Comparison of ENCODE assay signal across 8 cellular contexts in the genomic region with DNA sequence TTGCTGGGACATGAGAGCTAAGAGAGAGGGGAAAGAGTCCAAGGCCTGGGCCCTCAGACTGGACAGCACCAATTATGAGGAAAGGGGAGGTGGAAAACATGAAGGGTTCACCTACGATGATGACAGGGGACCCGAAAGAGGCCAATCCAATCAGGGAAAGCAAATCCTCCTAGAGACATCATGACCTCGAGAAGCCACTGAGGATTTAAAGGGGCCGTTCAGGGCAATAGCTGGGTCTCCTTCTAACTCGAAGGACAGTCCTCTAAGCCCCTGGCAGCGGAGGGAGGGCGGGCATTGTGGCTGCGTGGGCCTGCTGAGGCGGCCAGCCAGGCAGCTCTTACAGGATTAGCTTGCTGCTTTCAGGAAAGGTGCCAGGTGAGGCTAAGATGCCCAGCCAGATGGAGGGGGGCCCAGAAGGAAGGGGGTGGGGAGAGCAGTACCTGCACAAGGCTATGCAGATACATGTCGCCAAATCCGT. TPM values are rescaled to one million over a fixed set of nuclear protein-coding genes. Genes with fewer than 3 reads are reported as not detected.
DNase-seq lines count a peak whose midpoint lies in the region; ATAC-seq and TF ChIP-seq lines count a peak whose summit lies in the region.

No MANE protein-coding gene starts in this region.

- H3K4me3 Mint-ChIP-seq in CD8-positive, alpha-beta T cell: peak overlapping the region; percentile 63
- peak overlapping the region in 2 of 3 experiments; percentile 26 to 47 for H3K4me3 Mint-ChIP-seq in nephron

- intact Hi-C loops in CD8-positive, alpha-beta T cell (cut with DNase I, micrococcal nuclease): loop anchor here in 1 of 2 experiments (5.0 kb wide), 1 partner anchor 34 kb away; no protein-coding TSS in a partner anchor

- no peak overlapping the region for H3K27ac ChIP-seq in CD8-positive, alpha-beta T cell (ENCODE audit: low read depth, low read length)
- H3K27ac ChIP-seq in caudate nucleus (ENCODE audit: low read depth, low read length): peak overlapping the region; percentile 81

- no peak for ATAC-seq in CD8-positive, alpha-beta T cell

- H3K9me3 ChIP-seq in CD8-positive, alpha-beta T cell (ENCODE audit: low read length): no peaks in the 10 kb centered on the region

- H3K27ac Mint-ChIP-seq in CD8-positive, alpha-beta T cell: peak overlapping the region; percentile 93
- H3K27ac Mint-ChIP-seq in nephron: peak overlapping the region; percentile 2 to 80 (median 35)

- POLR2A ChIA-PET in CD8-positive, alpha-beta T cell (lab: Charles Lee): interaction anchor here (1.0 to 13.1 kb wide), 2 partner anchors 8 to 9 kb away, joined by 3 to 203 read pairs; partner anchors contain the start of gene MEF2D

- DNase-seq in CD8-positive, alpha-beta T cell: no peak
- DNase-seq in MV-4-11 (lab: John Stamatoyannopoulos, UW) (peak; percentile 91), caudate nucleus (lab: John Stamatoyannopoulos, UW) (peak in 3 of 61 donors; percentile 17 to 95 (median 25)), SHP77 treated with DMSO at 0.1 percent for 48 hours (lab: John Stamatoyannopoulos, UW) (no peak), UCSD-AML1 (lab: John Stamatoyannopoulos, UW; ENCODE audit: unreplicated experiment) (no peak), NCI-H187 (lab: John Stamatoyannopoulos, UW) (no peak)
- no peak for DNase-seq in stimulated activated CD4-positive, alpha-beta T cell treated with anti-CD3 and anti-CD28 coated beads, Interleukin-4, amount 100 ng/mL, for 24 hours

- H3K36me3 ChIP-seq in CD8-positive, alpha-beta T cell (ENCODE audit: insufficient read depth, low read length): no peaks in the 10 kb centered on the region

- no peak for TF ChIP-seq CTCF in CD8-positive, alpha-beta T cell (IDR thresholded peaks at IDR 0.05)
- no peak for TF ChIP-seq CTCF in nephron (IDR thresholded peaks at IDR 0.05; ENCODE audit: unreplicated experiment in 3 of 3)

- CTCF ChIA-PET in CD8-positive, alpha-beta T cell (lab: Charles Lee): interaction anchor here (4.2 to 6.8 kb wide), 2 partner anchors 7 to 11 kb away, joined by 25 to 66 read pairs; partner anchors contain the start of gene MEF2D

- peaks cover 100% of the 10 kb centered on the region for H3K4me1 Mint-ChIP-seq in CD8-positive, alpha-beta T cell (ENCODE audit: low read depth)
- peaks cover 99% of the 10 kb centered on the region for H3K4me1 Mint-ChIP-seq in nephron

- H3K36me3 Mint-ChIP-seq in CD8-positive, alpha-beta T cell: peaks cover 34% of the 10 kb centered on the region
- H3K36me3 Mint-ChIP-seq in nephron (ENCODE audit: low read depth): peaks cover 4% of the 10 kb centered on the region

- H3K27me3 Mint-ChIP-seq in CD8-positive, alpha-beta T cell (ENCODE audit: low read depth): no peaks in the 10 kb centered on the region
- no peaks in the 10 kb centered on the region for H3K27me3 Mint-ChIP-seq in nephron (ENCODE audit: low read depth)

- peaks cover 100% of the 10 kb centered on the region for H3K4me1 ChIP-seq in CD8-positive, alpha-beta T cell (ENCODE audit: insufficient read depth, low read length)

- H3K9me3 Mint-ChIP-seq in CD8-positive, alpha-beta T cell: no peaks in the 10 kb centered on the region
- no peaks in the 10 kb centered on the region for H3K9me3 Mint-ChIP-seq in nephron

- H3K4me3 ChIP-seq in CD8-positive, alpha-beta T cell (ENCODE audit: low read depth, low read length): no peak overlapping the region

- H3K27me3 ChIP-seq in CD8-positive, alpha-beta T cell (ENCODE audit: insufficient read depth, low read length): no peaks in the 10 kb centered on the region

RNA-seq across cellular contexts. Expression of gene MEF2D, which starts 7.4 kb away (rescaled TPM):
- 100 to 1,000 TPM; 227 to 230 TPM for total RNA-seq in CD8-positive, alpha-beta T cell
